Comparison of ENCODE assay signal across 8 cellular contexts in the genomic region with DNA sequence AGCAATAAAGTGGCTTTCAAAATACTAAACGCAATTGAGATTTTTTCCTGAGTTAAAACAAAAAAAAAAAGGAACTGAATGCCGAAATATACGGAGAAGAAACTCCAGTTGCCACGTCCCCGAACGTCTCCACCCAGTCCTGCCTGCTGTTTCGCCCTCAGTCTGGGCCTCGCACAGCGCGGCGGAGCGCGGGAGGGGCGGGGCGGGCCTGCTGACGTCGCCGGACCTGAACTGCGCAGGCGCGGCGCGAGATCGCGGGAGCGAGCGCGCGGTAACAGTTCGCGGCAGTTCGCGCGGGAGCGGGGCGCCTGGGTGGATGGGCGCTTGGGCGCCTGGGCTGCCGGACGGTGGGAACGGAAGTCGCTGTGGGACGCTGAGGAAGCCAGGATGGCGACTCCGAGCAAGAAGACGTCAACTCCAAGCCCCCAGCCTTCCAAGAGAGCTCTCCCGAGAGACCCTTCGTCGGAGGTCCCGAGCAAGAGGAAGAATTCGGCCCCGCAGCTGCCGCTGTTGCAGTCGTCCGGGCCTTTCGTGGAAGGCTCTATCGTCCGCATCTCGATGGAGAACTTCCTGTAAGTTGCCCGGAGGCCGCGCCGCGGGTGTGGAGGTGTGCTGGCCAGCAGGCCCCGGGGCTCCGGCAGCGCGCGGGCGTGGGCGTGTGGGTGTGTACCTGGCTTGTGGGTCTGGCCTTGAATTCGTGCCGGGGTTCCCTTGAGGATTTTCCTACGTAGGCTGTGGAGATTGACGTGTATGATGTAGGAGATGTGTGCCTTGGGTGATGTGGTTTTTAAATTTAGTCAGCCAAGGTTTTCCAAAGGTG.
A peak's percentile ranks its signal among the peaks of the same experiment; 100 is the strongest.
DNase-seq lines count a peak whose midpoint lies in the region; ATAC-seq and FAIRE-seq lines count a peak whose summit lies in the region.

SMC5 (plus strand) TSS at position 287 of the 820 bp plus-strand sequence; CDS start at position 388, 101 bp downstream.

- peak; percentile 85 for ATAC-seq in GM21381 (IDR thresholded peaks at IDR 0.05; ENCODE audit: unreplicated experiment)

- H3K4me3 ChIP-seq in effector memory CD4-positive, alpha-beta T cell (ENCODE audit: insufficient read depth, low read depth, low read length, poor library complexity, severe bottlenecking), result peak within 1 kb of the TSS; percentile 71

- H3K27ac ChIP-seq in effector memory CD4-positive, alpha-beta T cell (ENCODE audit: insufficient read depth, low read length, poor library complexity, severe bottlenecking), result peak within 1 kb of the TSS; percentile 85

- H3K27me3 ChIP-seq in effector memory CD4-positive, alpha-beta T cell (replicated peaks; ENCODE audit: control insufficient read depth, insufficient read depth, low read length, poor library complexity, severe bottlenecking), result no peaks in the 10 kb centered on the region

- FAIRE-seq in HTR-8/SVneo (lab: Jason Lieb, UNC), result peak; percentile 98

- DNase-seq in COR-L47 (lab: John Stamatoyannopoulos, UW), result peak; percentile 92
- peak; percentile 76 for DNase-seq in HTR-8/SVneo (ENCODE audit: insufficient read length, low spot score)
- DNase-seq in NOMO-1 treated with DMSO at 0.1 percent for 48 hours (lab: John Stamatoyannopoulos, UW; ENCODE audit: unreplicated experiment), result peak; percentile 62
- DNase-seq in activated CD8-positive, alpha-beta memory T cell treated with anti-CD3 and anti-CD28 coated beads for 4 hours (ENCODE audit: low read depth in 2 of 2), result peak; percentile 68 to 70
- peak; percentile 77 to 83 (median 82) for DNase-seq in effector memory CD4-positive, alpha-beta T cell
- peak; percentile 94 for DNase-seq in medulla oblongata (ENCODE audit: extremely low spot score)
- DNase-seq in stimulated activated CD4-positive, alpha-beta T cell treated with anti-CD3 and anti-CD28 coated beads, TNF-alpha, amount 100 ng/mL, for 48 hours (ENCODE audit: low read depth in 3 of 3), result peak; percentile 71 to 78 (median 76)

- H3K9me3 ChIP-seq in effector memory CD4-positive, alpha-beta T cell (ENCODE audit: control insufficient read depth, low read length), result no peaks in the 10 kb centered on the region

- peaks cover 27% of the 10 kb centered on the region for H3K4me1 ChIP-seq in effector memory CD4-positive, alpha-beta T cell (ENCODE audit: control insufficient read depth, insufficient read depth, low read length, poor library complexity, severe bottlenecking)

- H3K36me3 ChIP-seq in effector memory CD4-positive, alpha-beta T cell (ENCODE audit: control insufficient read depth, insufficient read depth, low read length), result no peaks in the 10 kb centered on the region

Comparison
In these comparisons a context has a peak if more than half of its experiments do, and no peak if none do; other contexts are left out.
1. Peak in every context shown above with its lines: DNase-seq, ATAC-seq, H3K4me3 ChIP-seq and H3K27ac ChIP-seq.